Comparison of ENCODE assay signal across 8 cellular contexts in the genomic region with DNA sequence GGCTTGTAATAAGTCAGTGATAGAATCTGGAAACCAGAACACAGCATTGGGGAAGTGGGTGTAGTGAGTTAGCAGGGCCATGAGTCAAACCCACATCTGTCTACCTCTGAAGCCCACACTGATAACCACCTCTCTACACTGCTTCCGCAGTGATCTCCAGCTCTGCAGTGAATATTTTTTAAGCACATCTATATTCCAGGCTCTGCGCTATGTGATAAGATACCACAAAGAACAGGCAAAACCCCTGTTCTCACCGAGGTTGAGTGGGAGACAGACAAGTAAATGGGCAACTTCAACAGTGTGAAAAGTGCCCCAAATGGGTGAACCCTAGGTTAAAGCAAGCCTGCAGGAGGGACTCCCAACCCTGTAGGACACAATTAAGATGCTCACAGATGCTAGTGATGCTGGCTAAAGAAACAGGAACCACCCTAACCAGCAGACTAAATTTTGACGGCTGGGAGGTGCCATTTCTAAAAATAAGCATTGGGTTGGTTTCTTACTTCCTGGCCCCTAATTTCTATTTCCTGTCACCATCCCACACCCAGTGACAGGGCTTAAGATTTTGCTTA.
DNase-seq lines count a peak whose midpoint lies in the region; ATAC-seq and TF ChIP-seq lines count a peak whose summit lies in the region.

No MANE protein-coding gene starts in this region.

- TF ChIP-seq CTCF in omental fat pad (IDR thresholded peaks at IDR 0.05) = no peak

- intact Hi-C loops in Right ventricle myocardium superior (cut with DNase I) = no loop called here

- peak; percentile 73 for DNase-seq in activated CD8-positive, alpha-beta memory T cell treated with anti-CD3 and anti-CD28 coated beads for 24 hours
- no peak for DNase-seq in activated CD8-positive, alpha-beta memory T cell treated with anti-CD3 and anti-CD28 coated beads, Interleukin-2, amount 50 U/mL, for 48 hours
- peak; percentile 16 to 36 for DNase-seq in activated CD4-positive, alpha-beta T cell treated with anti-CD3 and anti-CD28 coated beads, Interleukin-2, amount 50 U/mL, for 4 hours
- DNase-seq in stimulated activated CD8-positive, alpha-beta memory T cell treated with anti-CD3 and anti-CD28 coated beads, Interleukin-12 subunit alpha, Interleukin-12 subunit beta, amount 100 ng/mL, for 4 hours (ENCODE audit: low read depth) = peak; percentile 24
- no peak for DNase-seq in foreskin melanocyte
- no peak for DNase-seq in omental fat pad (ENCODE audit: low spot score)
- DNase-seq in Right ventricle myocardium superior = no peak

- ATAC-seq in HG03354 (IDR thresholded peaks at IDR 0.05; ENCODE audit: poor library complexity, severe bottlenecking, unreplicated experiment) = peak; percentile 75
- no peak for ATAC-seq in omental fat pad (ENCODE audit: low FRiP score)
- no peak for ATAC-seq in Right ventricle myocardium superior (ENCODE audit: poor library complexity)

Comparison
In these comparisons a context has a peak if more than half of its experiments do, and no peak if none do; other contexts are left out.
1. DNase-seq: peak in activated CD8-positive, alpha-beta memory T cell treated with anti-CD3 and anti-CD28 coated beads for 24 hours (single experiment), activated CD4-positive, alpha-beta T cell treated with anti-CD3 and anti-CD28 coated beads, Interleukin-2, amount 50 U/mL, for 4 hours (2 of 2) and stimulated activated CD8-positive, alpha-beta memory T cell treated with anti-CD3 and anti-CD28 coated beads, Interleukin-12 subunit alpha, Interleukin-12 subunit beta, amount 100 ng/mL, for 4 hours (single experiment); none in activated CD8-positive, alpha-beta memory T cell treated with anti-CD3 and anti-CD28 coated beads, Interleukin-2, amount 50 U/mL, for 48 hours (single experiment), foreskin melanocyte (single experiment), omental fat pad (single experiment) and Right ventricle myocardium superior (single experiment).